Comparison of ENCODE assay signal across 19 cellular contexts in the genomic region with DNA sequence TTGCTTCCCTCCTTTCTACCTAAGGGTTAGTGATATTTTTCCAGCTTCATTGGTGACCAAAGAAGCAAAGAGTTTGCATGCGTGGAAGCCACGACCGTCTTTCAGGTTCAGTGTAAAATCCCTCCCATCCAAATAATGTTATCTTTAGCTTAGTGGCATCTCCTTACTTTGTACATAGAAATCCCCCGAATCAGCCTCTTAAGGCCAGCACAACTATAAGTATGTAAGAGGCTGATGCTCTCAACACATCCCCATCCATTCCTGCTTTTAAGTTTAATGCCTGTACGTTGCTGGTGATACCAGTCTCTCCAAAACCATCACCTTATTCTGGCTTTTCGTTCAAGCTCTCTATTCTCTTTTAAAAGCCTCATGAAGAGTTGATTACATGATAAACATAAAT. TPM values are rescaled to one million over a fixed set of nuclear protein-coding genes. Genes with fewer than 3 reads are reported as not detected.
DNase-seq lines count a peak whose midpoint lies in the region; ATAC-seq, FAIRE-seq and TF ChIP-seq lines count a peak whose summit lies in the region.
"Had no signal": no experiment of that assay in that cellular context is flagged by ENCODE, and none has a peak within 500 bp of the region (broad histone marks: within the 10 kb centered on the region; RNA-seq: fewer than 3 reads in every experiment).

No MANE protein-coding gene starts in this region.

- TF ChIP-seq CTCF in natural killer cell (IDR thresholded peaks at IDR 0.05) (no peak), osteocyte (IDR thresholded peaks at IDR 0.05) (no peak), kidney (IDR thresholded peaks at IDR 0.05; ENCODE audit: borderline replicate concordance, extremely low read depth, insufficient read depth) (no peak)

- peaks cover 2 to 7% of the 10 kb centered on the region in 2 donors for H3K4me1 ChIP-seq in kidney (ENCODE audit: control insufficient read depth in 1 of 2, insufficient read depth in 1 of 2, low read depth in 1 of 2, low read length in 2 of 2)

- peak overlapping the region; percentile 6 for H3K27ac Mint-ChIP-seq in activated CD4-positive, alpha-beta T cell treated with anti-CD3 and anti-CD28 coated beads, Interleukin-2, amount 10 ng/mL, durations not matched to agents 7 days and 5 days
- H3K27ac Mint-ChIP-seq in natural killer cell (peak overlapping the region; percentile 21 to 53), osteocyte (ENCODE audit: unreplicated experiment) (peak overlapping the region; percentile 2)
- no peak overlapping the region for H3K27ac Mint-ChIP-seq in natural killer cell treated with Interleukin-12 subunit alpha and Interleukin-12 subunit beta and Interleukin-15 and Interleukin-18, amount 100 ng/mL, for 72 hours
- no peak overlapping the region for H3K27ac Mint-ChIP-seq in activated T-helper 2 cell treated with anti-CD3 and anti-CD28 coated beads, Interferon-gamma antibody, Interleukin-2, Interleukin-4, amounts not matched to agents 10 μg/mL and 5 μg/mL and 100 μg/mL, durations not matched to agents 14 hours and 24 hours and 36 hours

- no peak for ATAC-seq in natural killer cell
- ATAC-seq in natural killer cell treated with Interleukin-12 subunit alpha and Interleukin-12 subunit beta and Interleukin-15 and Interleukin-18, amount 100 ng/mL, for 72 hours: no peak
- no peak for ATAC-seq in GM21576 (IDR thresholded peaks at IDR 0.05; ENCODE audit: unreplicated experiment)

- POLR2A ChIA-PET in activated CD4-positive, alpha-beta T cell treated with anti-CD3 and anti-CD28 coated beads, Interleukin-2, amount 10 ng/mL, durations not matched to agents 7 days and 5 days (lab: Charles Lee): no interaction called here

- intact Hi-C loops in natural killer cell (cut with micrococcal nuclease): no loop called here
- intact Hi-C loops in activated T-helper 2 cell treated with anti-CD3 and anti-CD28 coated beads, Interferon-gamma antibody, Interleukin-2, Interleukin-4, amounts not matched to agents 10 μg/mL and 5 μg/mL and 100 μg/mL, durations not matched to agents 14 hours and 24 hours and 36 hours (cut with micrococcal nuclease): no loop called here
- intact Hi-C loops in kidney (cut with DNase I): no loop called here

- no peak overlapping the region for H3K9ac ChIP-seq in kidney (ENCODE audit: low read length in 2 of 2)

- H3K4me1 Mint-ChIP-seq in activated CD4-positive, alpha-beta T cell treated with anti-CD3 and anti-CD28 coated beads, Interleukin-2, amount 10 ng/mL, durations not matched to agents 7 days and 5 days: peaks cover 63% of the 10 kb centered on the region
- H3K4me1 Mint-ChIP-seq in natural killer cell (peaks cover 41 to 46% of the 10 kb centered on the region in 2 donors), osteocyte (ENCODE audit: unreplicated experiment) (peaks cover 49% of the 10 kb centered on the region)
- peaks cover 20 to 25% of the 10 kb centered on the region in 2 donors for H3K4me1 Mint-ChIP-seq in natural killer cell treated with Interleukin-12 subunit alpha and Interleukin-12 subunit beta and Interleukin-15 and Interleukin-18, amount 100 ng/mL, for 72 hours (ENCODE audit: low read depth in 2 of 2)
- H3K4me1 Mint-ChIP-seq in activated T-helper 2 cell treated with anti-CD3 and anti-CD28 coated beads, Interferon-gamma antibody, Interleukin-2, Interleukin-4, amounts not matched to agents 10 μg/mL and 5 μg/mL and 100 μg/mL, durations not matched to agents 14 hours and 24 hours and 36 hours (ENCODE audit: low read depth): peaks cover 55% of the 10 kb centered on the region

- peaks cover 48% of the 10 kb centered on the region for H3K36me3 Mint-ChIP-seq in activated CD4-positive, alpha-beta T cell treated with anti-CD3 and anti-CD28 coated beads, Interleukin-2, amount 10 ng/mL, durations not matched to agents 7 days and 5 days (ENCODE audit: low read depth)
- H3K36me3 Mint-ChIP-seq in natural killer cell (no peaks in the 10 kb centered on the region), osteocyte (ENCODE audit: unreplicated experiment) (peaks cover 3% of the 10 kb centered on the region)
- H3K36me3 Mint-ChIP-seq in natural killer cell treated with Interleukin-12 subunit alpha and Interleukin-12 subunit beta and Interleukin-15 and Interleukin-18, amount 100 ng/mL, for 72 hours: no peaks in the 10 kb centered on the region
- peaks cover 40% of the 10 kb centered on the region for H3K36me3 Mint-ChIP-seq in activated T-helper 2 cell treated with anti-CD3 and anti-CD28 coated beads, Interferon-gamma antibody, Interleukin-2, Interleukin-4, amounts not matched to agents 10 μg/mL and 5 μg/mL and 100 μg/mL, durations not matched to agents 14 hours and 24 hours and 36 hours (ENCODE audit: low read depth)

- no peaks in the 10 kb centered on the region for H3K27me3 Mint-ChIP-seq in activated CD4-positive, alpha-beta T cell treated with anti-CD3 and anti-CD28 coated beads, Interleukin-2, amount 10 ng/mL, durations not matched to agents 7 days and 5 days
- H3K27me3 Mint-ChIP-seq in natural killer cell (ENCODE audit: low read depth in 2 of 2): no peaks in the 10 kb centered on the region
- no peaks in the 10 kb centered on the region for H3K27me3 Mint-ChIP-seq in natural killer cell treated with Interleukin-12 subunit alpha and Interleukin-12 subunit beta and Interleukin-15 and Interleukin-18, amount 100 ng/mL, for 72 hours
- no peaks in the 10 kb centered on the region for H3K27me3 Mint-ChIP-seq in activated T-helper 2 cell treated with anti-CD3 and anti-CD28 coated beads, Interferon-gamma antibody, Interleukin-2, Interleukin-4, amounts not matched to agents 10 μg/mL and 5 μg/mL and 100 μg/mL, durations not matched to agents 14 hours and 24 hours and 36 hours (ENCODE audit: low read depth)
- H3K27me3 Mint-ChIP-seq in osteocyte (ENCODE audit: unreplicated experiment): no peaks in the 10 kb centered on the region

- CTCF ChIA-PET in activated CD4-positive, alpha-beta T cell treated with anti-CD3 and anti-CD28 coated beads, Interleukin-2, amount 10 ng/mL, durations not matched to agents 7 days and 5 days (lab: Charles Lee): interaction anchor here (0.7 kb wide), 1 partner anchor 355 kb away, joined by 3 read pairs; no protein-coding TSS in a partner anchor

- H3K9me3 ChIP-seq in kidney (ENCODE audit: control insufficient read depth in 1 of 2, low read length in 2 of 2): no peaks in the 10 kb centered on the region

- no peaks in the 10 kb centered on the region for H3K9me3 Mint-ChIP-seq in activated CD4-positive, alpha-beta T cell treated with anti-CD3 and anti-CD28 coated beads, Interleukin-2, amount 10 ng/mL, durations not matched to agents 7 days and 5 days
- H3K9me3 Mint-ChIP-seq in natural killer cell (no peaks in the 10 kb centered on the region), osteocyte (ENCODE audit: unreplicated experiment) (no peaks in the 10 kb centered on the region)
- H3K9me3 Mint-ChIP-seq in natural killer cell treated with Interleukin-12 subunit alpha and Interleukin-12 subunit beta and Interleukin-15 and Interleukin-18, amount 100 ng/mL, for 72 hours: no peaks in the 10 kb centered on the region
- no peaks in the 10 kb centered on the region for H3K9me3 Mint-ChIP-seq in activated T-helper 2 cell treated with anti-CD3 and anti-CD28 coated beads, Interferon-gamma antibody, Interleukin-2, Interleukin-4, amounts not matched to agents 10 μg/mL and 5 μg/mL and 100 μg/mL, durations not matched to agents 14 hours and 24 hours and 36 hours

- H3K27ac ChIP-seq in kidney (ENCODE audit: low read depth in 2 of 2, low read length in 2 of 2): no peak overlapping the region

- FAIRE-seq in kidney (lab: Jason Lieb, UNC): no peak
- FAIRE-seq: GM12891, RCC 7860 had no signal

- H3K36me3 ChIP-seq in kidney (ENCODE audit: control insufficient read depth in 1 of 2, insufficient read depth in 2 of 2, low read length in 2 of 2): no peaks in the 10 kb centered on the region

- H3K4me3 Mint-ChIP-seq in activated CD4-positive, alpha-beta T cell treated with anti-CD3 and anti-CD28 coated beads, Interleukin-2, amount 10 ng/mL, durations not matched to agents 7 days and 5 days: no peak overlapping the region
- H3K4me3 Mint-ChIP-seq in natural killer cell (no peak overlapping the region), osteocyte (ENCODE audit: unreplicated experiment) (no peak overlapping the region)
- no peak overlapping the region for H3K4me3 Mint-ChIP-seq in natural killer cell treated with Interleukin-12 subunit alpha and Interleukin-12 subunit beta and Interleukin-15 and Interleukin-18, amount 100 ng/mL, for 72 hours
- H3K4me3 Mint-ChIP-seq in activated T-helper 2 cell treated with anti-CD3 and anti-CD28 coated beads, Interferon-gamma antibody, Interleukin-2, Interleukin-4, amounts not matched to agents 10 μg/mL and 5 μg/mL and 100 μg/mL, durations not matched to agents 14 hours and 24 hours and 36 hours (ENCODE audit: low read depth): peak overlapping the region; percentile 17

- no peak overlapping the region for H3K4me3 ChIP-seq in kidney (ENCODE audit: low read length in 2 of 2)

- no peak for DNase-seq in activated CD4-positive, alpha-beta T cell treated with anti-CD3 and anti-CD28 coated beads, Interleukin-2, amount 10 ng/mL, durations not matched to agents 7 days and 5 days
- no peak for DNase-seq in activated CD4-positive, alpha-beta T cell treated with anti-CD3 and anti-CD28 coated beads, Interleukin-2, amount 50 U/mL, for 4 hours
- no peak for DNase-seq in natural killer cell
- DNase-seq in natural killer cell treated with Interleukin-12 subunit alpha and Interleukin-12 subunit beta and Interleukin-15 and Interleukin-18, amount 100 ng/mL, for 72 hours (ENCODE audit: low spot score): no peak
- DNase-seq in activated T-helper 2 cell treated with anti-CD3 and anti-CD28 coated beads, Interferon-gamma antibody, Interleukin-2, Interleukin-4, amounts not matched to agents 10 μg/mL and 5 μg/mL and 100 μg/mL, durations not matched to agents 14 hours and 24 hours and 36 hours (ENCODE audit: low spot score): no peak
- DNase-seq in osteocyte (ENCODE audit: extremely low spot score, unreplicated experiment): no peak
- DNase-seq in kidney: no peak
- DNase-seq: GDM1, GOT3, Karpas-422, MM.1S, NCI-H1105, NCI-H1694, NCI-H226, NCI-H524 treated with DMSO at 0.1 percent for 48 hours, Right ventricle myocardium superior had no signal

RNA-seq across cellular contexts. Expression of a gene that starts 14.6 kb away (rescaled TPM):
- total RNA-seq in activated CD4-positive, alpha-beta T cell treated with anti-CD3 and anti-CD28 coated beads, Interleukin-2, amount 10 ng/mL, durations not matched to agents 7 days and 5 days: 100 to 1,000 TPM; 105 to 117 TPM
- total RNA-seq in natural killer cell (100 to 1,000 TPM; 119 to 207 (median 130) TPM), osteocyte (76.4 and 78.9 TPM in 2 replicates), kidney (52.3 TPM)
- total RNA-seq in natural killer cell treated with Interleukin-12 subunit alpha and Interleukin-12 subunit beta and Interleukin-15 and Interleukin-18, amount 100 ng/mL, for 72 hours: 10 to 100 TPM; 24.6 to 38.1 TPM
- 49.0 and 53.4 TPM in 2 replicates for total RNA-seq in activated T-helper 2 cell treated with anti-CD3 and anti-CD28 coated beads, Interferon-gamma antibody, Interleukin-2, Interleukin-4, amounts not matched to agents 10 μg/mL and 5 μg/mL and 100 μg/mL, durations not matched to agents 14 hours and 24 hours and 36 hours
- polyA plus RNA-seq in kidney (ENCODE audit: insufficient read depth, low read depth, low replicate concordance): 27.9 TPM

RNA-seq across cellular contexts. Expression of a gene that starts 35.8 kb away (rescaled TPM):
- total RNA-seq in activated CD4-positive, alpha-beta T cell treated with anti-CD3 and anti-CD28 coated beads, Interleukin-2, amount 10 ng/mL, durations not matched to agents 7 days and 5 days: 1 to 10 TPM; 7.7 to 9.3 TPM
- total RNA-seq in natural killer cell (1 to 10 TPM in 2 of 3 donors, under 1 TPM in 1; 0.45 to 2.6 (median 2.2) TPM), osteocyte (0.84 TPM in 1 of 2 replicates, not detected in the other), kidney (0.19 TPM)
- total RNA-seq in natural killer cell treated with Interleukin-12 subunit alpha and Interleukin-12 subunit beta and Interleukin-15 and Interleukin-18, amount 100 ng/mL, for 72 hours: 1 to 10 TPM; 6.4 to 9.9 TPM
- 8.9 and 12.2 TPM in 2 replicates for total RNA-seq in activated T-helper 2 cell treated with anti-CD3 and anti-CD28 coated beads, Interferon-gamma antibody, Interleukin-2, Interleukin-4, amounts not matched to agents 10 μg/mL and 5 μg/mL and 100 μg/mL, durations not matched to agents 14 hours and 24 hours and 36 hours
- not detected for polyA plus RNA-seq in kidney (ENCODE audit: insufficient read depth, low read depth, low replicate concordance)
- total RNA-seq: Right ventricle myocardium superior had no signal

RNA-seq across cellular contexts. Expression of a gene that starts 53.7 kb away (rescaled TPM):
- total RNA-seq in activated CD4-positive, alpha-beta T cell treated with anti-CD3 and anti-CD28 coated beads, Interleukin-2, amount 10 ng/mL, durations not matched to agents 7 days and 5 days: 10 to 100 TPM; 14.4 to 15.5 TPM
- total RNA-seq in natural killer cell: 1 to 10 TPM in 2 of 3 donors, under 1 TPM in 1; 0.70 to 1.6 (median 1.6) TPM
- total RNA-seq in natural killer cell treated with Interleukin-12 subunit alpha and Interleukin-12 subunit beta and Interleukin-15 and Interleukin-18, amount 100 ng/mL, for 72 hours: 1 to 10 TPM in 1 of 2 donors, under 1 TPM in 1; 0.90 to 3.3 TPM
- total RNA-seq in activated T-helper 2 cell treated with anti-CD3 and anti-CD28 coated beads, Interferon-gamma antibody, Interleukin-2, Interleukin-4, amounts not matched to agents 10 μg/mL and 5 μg/mL and 100 μg/mL, durations not matched to agents 14 hours and 24 hours and 36 hours: 5.3 and 6.0 TPM in 2 replicates
- total RNA-seq in osteocyte: 10.5 and 11.1 TPM in 2 replicates
- total RNA-seq in kidney: 18.9 TPM
- polyA plus RNA-seq in kidney (ENCODE audit: insufficient read depth, low read depth, low replicate concordance): 4.5 TPM

Comparison
In these comparisons a context has a peak if more than half of its experiments do, and no peak if none do; other contexts are left out.
1. H3K27ac Mint-ChIP-seq: peak in activated CD4-positive, alpha-beta T cell treated with anti-CD3 and anti-CD28 coated beads, Interleukin-2, amount 10 ng/mL, durations not matched to agents 7 days and 5 days (single experiment), natural killer cell (2 of 2) and osteocyte (single experiment); none in natural killer cell treated with Interleukin-12 subunit alpha and Interleukin-12 subunit beta and Interleukin-15 and Interleukin-18, amount 100 ng/mL, for 72 hours (0 of 2) and activated T-helper 2 cell treated with anti-CD3 and anti-CD28 coated beads, Interferon-gamma antibody, Interleukin-2, Interleukin-4, amounts not matched to agents 10 μg/mL and 5 μg/mL and 100 μg/mL, durations not matched to agents 14 hours and 24 hours and 36 hours (single experiment).